In genomic region chr6:118869350-118869749, GRCh38 we compare ENCODE assay signal across 2 cellular contexts.
TF ChIP-seq lines count a peak whose summit lies in the region.

No MANE protein-coding gene starts in this region.

TF ChIP-seq in IMR-90, 13 proteins besides CTCF, POLR2A, EP300 and RAD21:
- no peak for TF ChIP-seq NFE2L2 (IDR thresholded peaks at IDR 0.05; ENCODE audit: low read depth, low read length)
- TF ChIP-seq, protein P1, sequence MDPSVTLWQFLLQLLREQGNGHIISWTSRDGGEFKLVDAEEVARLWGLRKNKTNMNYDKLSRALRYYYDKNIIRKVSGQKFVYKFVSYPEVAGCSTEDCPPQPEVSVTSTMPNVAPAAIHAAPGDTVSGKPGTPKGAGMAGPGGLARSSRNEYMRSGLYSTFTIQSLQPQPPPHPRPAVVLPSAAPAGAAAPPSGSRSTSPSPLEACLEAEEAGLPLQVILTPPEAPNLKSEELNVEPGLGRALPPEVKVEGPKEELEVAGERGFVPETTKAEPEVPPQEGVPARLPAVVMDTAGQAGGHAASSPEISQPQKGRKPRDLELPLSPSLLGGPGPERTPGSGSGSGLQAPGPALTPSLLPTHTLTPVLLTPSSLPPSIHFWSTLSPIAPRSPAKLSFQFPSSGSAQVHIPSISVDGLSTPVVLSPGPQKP (IDR thresholded peaks at IDR 0.05; ENCODE audit: borderline replicate concordance, low read depth, low read length) = no peak
- no peak for TF ChIP-seq USF2 (IDR thresholded peaks at IDR 0.05; ENCODE audit: low read depth, low read length)
- no peak for TF ChIP-seq MAZ (IDR thresholded peaks at IDR 0.05; ENCODE audit: borderline replicate concordance, low read depth, low read length)
- no peak for TF ChIP-seq FOS (IDR thresholded peaks at IDR 0.05; ENCODE audit: low read depth, low read length)
- TF ChIP-seq RFX5 (IDR thresholded peaks at IDR 0.05; ENCODE audit: low read depth, low read length) = no peak
- no peak for TF ChIP-seq BHLHE40 (IDR thresholded peaks at IDR 0.05; ENCODE audit: low read depth, low read length)
- TF ChIP-seq RCOR1 (IDR thresholded peaks at IDR 0.05; ENCODE audit: insufficient replicate concordance, low read length) = no peak
- no peak for TF ChIP-seq CEBPB (IDR thresholded peaks at IDR 0.05; ENCODE audit: low read depth, low read length)
- no peak for TF ChIP-seq MAFK (IDR thresholded peaks at IDR 0.05; ENCODE audit: low read depth, low read length)
- no peak for TF ChIP-seq SMC3 (IDR thresholded peaks at IDR 0.05; ENCODE audit: low read depth, low read length)
- no peak for TF ChIP-seq MXI1 (IDR thresholded peaks at IDR 0.05; ENCODE audit: borderline replicate concordance, low read depth, low read length)
TF ChIP-seq in IMR-90: peak in this region for 0.

TF ChIP-seq in HepG2, 621 proteins besides CTCF, POLR2A, EP300 and RAD21:
- TF ChIP-seq PCBP1 (IDR thresholded peaks at IDR 0.05; ENCODE audit: borderline replicate concordance, low read depth, low read length) = no peak
- no peak for TF ChIP-seq ZNF629 (CRISPR knock-in tag; conservative IDR thresholded peaks at IDR 0.05)
- TF ChIP-seq TGIF2 (CRISPR knock-in tag; IDR thresholded peaks at IDR 0.05) = no peak
- TF ChIP-seq SATB2 (CRISPR knock-in tag; IDR thresholded peaks at IDR 0.05) = no peak
- no peak for TF ChIP-seq MLLT10 (CRISPR knock-in tag; IDR thresholded peaks at IDR 0.05)
- no peak for TF ChIP-seq BRCA1 (CRISPR knock-in tag; IDR thresholded peaks at IDR 0.05)
- TF ChIP-seq, protein P2, sequence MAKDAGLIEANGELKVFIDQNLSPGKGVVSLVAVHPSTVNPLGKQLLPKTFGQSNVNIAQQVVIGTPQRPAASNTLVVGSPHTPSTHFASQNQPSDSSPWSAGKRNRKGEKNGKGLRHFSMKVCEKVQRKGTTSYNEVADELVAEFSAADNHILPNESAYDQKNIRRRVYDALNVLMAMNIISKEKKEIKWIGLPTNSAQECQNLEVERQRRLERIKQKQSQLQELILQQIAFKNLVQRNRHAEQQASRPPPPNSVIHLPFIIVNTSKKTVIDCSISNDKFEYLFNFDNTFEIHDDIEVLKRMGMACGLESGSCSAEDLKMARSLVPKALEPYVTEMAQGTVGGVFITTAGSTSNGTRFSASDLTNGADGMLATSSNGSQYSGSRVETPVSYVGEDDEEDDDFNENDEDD (CRISPR knock-in tag; IDR thresholded peaks at IDR 0.05; ENCODE audit: borderline replicate concordance) = no peak
- TF ChIP-seq MED1 (CRISPR knock-in tag; IDR thresholded peaks at IDR 0.05) = no peak
- TF ChIP-seq ZNF761 (CRISPR knock-in tag; conservative IDR thresholded peaks at IDR 0.05) = no peak
- no peak for TF ChIP-seq IRF2 (CRISPR knock-in tag; IDR thresholded peaks at IDR 0.05)
- no peak for TF ChIP-seq SRSF9 (IDR thresholded peaks at IDR 0.05; ENCODE audit: borderline replicate concordance, insufficient read depth, low read depth, low read length, poor library complexity, severe bottlenecking)
